Comparison of ENCODE assay signal across 15 cellular contexts in genomic region chr4:19025031-19025430, GRCh38.
"Had no signal": no experiment of that assay in that cellular context is flagged by ENCODE, and none has a peak within 500 bp of the region (broad histone marks: within the 10 kb centered on the region; RNA-seq: fewer than 3 reads in every experiment).

No MANE protein-coding gene starts in this region.

- H3K4me1 ChIP-seq: gastrocnemius medialis, right atrium auricular region, uterus had no signal

- H3K4me1 Mint-ChIP-seq: activated naive CD8-positive, alpha-beta T cell treated with anti-CD3 and anti-CD28 coated beads for 36 hours; natural killer cell; stimulated activated naive B cell treated with anti-CD40 and anti-IgM and Interleukin-4, amounts not matched to agents 10 μg/mL and 1 μg/mL and 100 μg/mL, for 72 hours had no signal

- H3K27ac Mint-ChIP-seq: activated naive CD8-positive, alpha-beta T cell treated with anti-CD3 and anti-CD28 coated beads for 36 hours; activated T-helper 1 cell treated with anti-CD3 and anti-CD28 coated beads, Interleukin-12 subunit alpha, Interleukin-12 subunit beta, Interleukin-2, Interleukin-4 antibody, amounts not matched to agents 30 ng/mL and 10 ng/mL and 1 ng/mL, durations not matched to agents 14 hours and 24 hours and 36 hours; natural killer cell; stimulated activated naive B cell treated with anti-CD40 and anti-IgM and Interleukin-4, amounts not matched to agents 10 μg/mL and 1 μg/mL and 100 μg/mL, for 72 hours had no signal

- DNase-seq: activated CD4-positive, CD25-positive, alpha-beta regulatory T cell treated with anti-CD3 and anti-CD28 coated beads, Interleukin-2, amount 50 U/mL, for 72 hours; activated naive CD8-positive, alpha-beta T cell treated with anti-CD3 and anti-CD28 coated beads for 36 hours; gastrocnemius medialis; natural killer cell; posterior cingulate gyrus; stimulated activated CD4-positive, alpha-beta T cell treated with anti-CD3 and anti-CD28 coated beads, Interleukin-15, amount 100 ng/mL, for 24 hours; stimulated activated CD4-positive, alpha-beta T cell treated with anti-CD3 and anti-CD28 coated beads, Interleukin-4, amount 100 ng/mL, for 1 hour; stimulated activated naive B cell treated with anti-CD40 and anti-IgM and Interleukin-4, amounts not matched to agents 10 μg/mL and 1 μg/mL and 100 μg/mL, for 72 hours; thyroid gland; uterus had no signal

- H3K36me3 ChIP-seq: gastrocnemius medialis, neutrophil, right atrium auricular region, thyroid gland, uterus had no signal

- H3K27me3 ChIP-seq: gastrocnemius medialis, neutrophil, right atrium auricular region, thyroid gland, uterus had no signal

- H3K27me3 Mint-ChIP-seq: activated naive CD8-positive, alpha-beta T cell treated with anti-CD3 and anti-CD28 coated beads for 36 hours; stimulated activated naive B cell treated with anti-CD40 and anti-IgM and Interleukin-4, amounts not matched to agents 10 μg/mL and 1 μg/mL and 100 μg/mL, for 72 hours had no signal

- H3K4me3 ChIP-seq: gastrocnemius medialis, right atrium auricular region, skin epidermis, thyroid gland, uterus had no signal

- ATAC-seq: gastrocnemius medialis; left lobe of liver; natural killer cell; stimulated activated naive B cell treated with anti-CD40 and anti-IgM and Interleukin-4, amounts not matched to agents 10 μg/mL and 1 μg/mL and 100 μg/mL, for 72 hours had no signal

- H3K4me3 Mint-ChIP-seq: activated naive CD8-positive, alpha-beta T cell treated with anti-CD3 and anti-CD28 coated beads for 36 hours; activated T-helper 1 cell treated with anti-CD3 and anti-CD28 coated beads, Interleukin-12 subunit alpha, Interleukin-12 subunit beta, Interleukin-2, Interleukin-4 antibody, amounts not matched to agents 30 ng/mL and 10 ng/mL and 1 ng/mL, durations not matched to agents 14 hours and 24 hours and 36 hours; natural killer cell; stimulated activated naive B cell treated with anti-CD40 and anti-IgM and Interleukin-4, amounts not matched to agents 10 μg/mL and 1 μg/mL and 100 μg/mL, for 72 hours had no signal

- H3K36me3 Mint-ChIP-seq: activated naive CD8-positive, alpha-beta T cell treated with anti-CD3 and anti-CD28 coated beads for 36 hours; stimulated activated naive B cell treated with anti-CD40 and anti-IgM and Interleukin-4, amounts not matched to agents 10 μg/mL and 1 μg/mL and 100 μg/mL, for 72 hours had no signal

- H3K9me3 ChIP-seq: gastrocnemius medialis, neutrophil, right atrium auricular region, thyroid gland, uterus had no signal

- H3K27ac ChIP-seq: gastrocnemius medialis, neutrophil, right atrium auricular region, skin epidermis, uterus had no signal
